8 cellular contexts compared by ENCODE assay signal in the genomic region with DNA sequence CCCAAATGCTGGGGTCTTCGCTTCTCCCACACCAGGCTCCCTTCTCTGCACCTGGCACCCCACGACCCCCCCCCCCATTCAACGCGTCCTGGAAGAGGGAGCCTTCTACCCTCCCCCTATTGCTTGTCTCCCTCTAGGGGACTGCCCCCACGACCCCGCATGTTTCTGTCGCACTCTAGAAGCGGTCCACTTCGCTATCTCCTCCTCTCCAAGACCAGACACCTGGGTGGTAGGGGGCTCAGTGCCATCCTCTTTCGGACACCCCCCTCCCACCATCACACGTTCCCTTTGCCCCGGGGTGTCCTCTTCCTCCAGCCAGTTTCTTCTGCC. TPM values are rescaled to one million over a fixed set of nuclear protein-coding genes. Genes with fewer than 3 reads are reported as not detected.
DNase-seq lines count a peak whose midpoint lies in the region; ATAC-seq and TF ChIP-seq lines count a peak whose summit lies in the region.

No MANE protein-coding gene starts in this region.

- H3K27ac ChIP-seq in HEK293 (ENCODE audit: extremely low read depth, low read depth, low read length), result peak overlapping the region; percentile 77; the same call in 1 of the 2 replicates

- H3K36me3 ChIP-seq in HEK293 (ENCODE audit: control insufficient read depth in 2 of 2, insufficient read depth in 1 of 2, low read length in 2 of 2) (peaks cover 8 to 13% of the 10 kb centered on the region in 2 experiments; a peak in 2 of 3 replicates), iPS-15b (ENCODE audit: control insufficient read depth, insufficient read depth, low read length) (no peaks in the 10 kb centered on the region)

- H3K27ac Mint-ChIP-seq in activated T-helper 1 cell treated with anti-CD3 and anti-CD28 coated beads, Interleukin-12 subunit alpha, Interleukin-12 subunit beta, Interleukin-2, Interleukin-4 antibody, amounts not matched to agents 30 ng/mL and 10 ng/mL and 1 ng/mL, durations not matched to agents 14 hours and 24 hours and 36 hours, result peak overlapping the region; percentile 95
- H3K27ac Mint-ChIP-seq in stimulated activated effector memory CD8-positive, alpha-beta T cell treated with anti-CD3 and anti-CD28 coated beads, Interleukin-12 subunit alpha, Interleukin-12 subunit beta, amount 100 ng/mL, for 72 hours, result peak overlapping the region; percentile 91

- peaks cover 19% of the 10 kb centered on the region for H3K27me3 ChIP-seq in iPS-15b (ENCODE audit: control insufficient read depth, insufficient read depth, low read length)

- no peaks in the 10 kb centered on the region for H3K27me3 Mint-ChIP-seq in activated T-helper 1 cell treated with anti-CD3 and anti-CD28 coated beads, Interleukin-12 subunit alpha, Interleukin-12 subunit beta, Interleukin-2, Interleukin-4 antibody, amounts not matched to agents 30 ng/mL and 10 ng/mL and 1 ng/mL, durations not matched to agents 14 hours and 24 hours and 36 hours (ENCODE audit: insufficient read depth)

- intact Hi-C loops in activated T-helper 1 cell treated with anti-CD3 and anti-CD28 coated beads, Interleukin-12 subunit alpha, Interleukin-12 subunit beta, Interleukin-2, Interleukin-4 antibody, amounts not matched to agents 30 ng/mL and 10 ng/mL and 1 ng/mL, durations not matched to agents 14 hours and 24 hours and 36 hours (cut with micrococcal nuclease), result loop anchor here (5.0 kb wide), 6 partner anchors 150 to 1005 kb away; a partner anchor contains a TSS

- CTCF ChIA-PET in HEK293 (lab: Yijun Ruan, JAX), result interaction anchor here (0.5 to 5.3 kb wide), 17 partner anchors 12 to 717 kb away, joined by 3 to 64 read pairs (median 4); a partner anchor contains a TSS

- H3K9ac ChIP-seq in iPS-15b (ENCODE audit: low read depth, low read length), result no peak overlapping the region

- H3K4me1 ChIP-seq in HEK293 (ENCODE audit: control insufficient read depth, insufficient read depth, low read length) (peaks cover 5% of the 10 kb centered on the region; the same call in 1 of the 2 replicates), iPS-15b (ENCODE audit: control insufficient read depth, insufficient read depth, low read length) (peaks cover 3% of the 10 kb centered on the region)

- no peak for ATAC-seq in stimulated activated effector memory CD8-positive, alpha-beta T cell treated with anti-CD3 and anti-CD28 coated beads, Interleukin-12 subunit alpha, Interleukin-12 subunit beta, amount 100 ng/mL, for 72 hours
- no peak for ATAC-seq in HG03097 (IDR thresholded peaks at IDR 0.05; ENCODE audit: low FRiP score, unreplicated experiment)

- POLR2A ChIA-PET in HEK293 (lab: Yijun Ruan, JAX), result interaction anchor here (0.8 to 3.1 kb wide), 13 partner anchors 12 to 87 kb away, joined by 3 to 73 read pairs (median 5); a partner anchor contains a TSS

- H3K4me3 Mint-ChIP-seq in activated T-helper 1 cell treated with anti-CD3 and anti-CD28 coated beads, Interleukin-12 subunit alpha, Interleukin-12 subunit beta, Interleukin-2, Interleukin-4 antibody, amounts not matched to agents 30 ng/mL and 10 ng/mL and 1 ng/mL, durations not matched to agents 14 hours and 24 hours and 36 hours, result peak overlapping the region; percentile 95
- H3K4me3 Mint-ChIP-seq in stimulated activated effector memory CD8-positive, alpha-beta T cell treated with anti-CD3 and anti-CD28 coated beads, Interleukin-12 subunit alpha, Interleukin-12 subunit beta, amount 100 ng/mL, for 72 hours, result peak overlapping the region; percentile 94

- H3K9me3 ChIP-seq in HEK293 (ENCODE audit: control insufficient read depth, insufficient read depth, low read depth, low read length), result no peaks in the 10 kb centered on the region
- H3K9me3 ChIP-seq in iPS-15b (ENCODE audit: control insufficient read depth, insufficient read depth, low read length), result no peaks in the 10 kb centered on the region

- H3K36me3 Mint-ChIP-seq in activated T-helper 1 cell treated with anti-CD3 and anti-CD28 coated beads, Interleukin-12 subunit alpha, Interleukin-12 subunit beta, Interleukin-2, Interleukin-4 antibody, amounts not matched to agents 30 ng/mL and 10 ng/mL and 1 ng/mL, durations not matched to agents 14 hours and 24 hours and 36 hours (ENCODE audit: low read depth), result peaks cover 28% of the 10 kb centered on the region
- peaks cover 70% of the 10 kb centered on the region for H3K36me3 Mint-ChIP-seq in stimulated activated effector memory CD8-positive, alpha-beta T cell treated with anti-CD3 and anti-CD28 coated beads, Interleukin-12 subunit alpha, Interleukin-12 subunit beta, amount 100 ng/mL, for 72 hours

- no peaks in the 10 kb centered on the region for H3K9me3 Mint-ChIP-seq in activated T-helper 1 cell treated with anti-CD3 and anti-CD28 coated beads, Interleukin-12 subunit alpha, Interleukin-12 subunit beta, Interleukin-2, Interleukin-4 antibody, amounts not matched to agents 30 ng/mL and 10 ng/mL and 1 ng/mL, durations not matched to agents 14 hours and 24 hours and 36 hours
- no peaks in the 10 kb centered on the region for H3K9me3 Mint-ChIP-seq in stimulated activated effector memory CD8-positive, alpha-beta T cell treated with anti-CD3 and anti-CD28 coated beads, Interleukin-12 subunit alpha, Interleukin-12 subunit beta, amount 100 ng/mL, for 72 hours

- H3K4me1 Mint-ChIP-seq in activated T-helper 1 cell treated with anti-CD3 and anti-CD28 coated beads, Interleukin-12 subunit alpha, Interleukin-12 subunit beta, Interleukin-2, Interleukin-4 antibody, amounts not matched to agents 30 ng/mL and 10 ng/mL and 1 ng/mL, durations not matched to agents 14 hours and 24 hours and 36 hours (ENCODE audit: low read depth), result peaks cover 62% of the 10 kb centered on the region
- peaks cover 63% of the 10 kb centered on the region for H3K4me1 Mint-ChIP-seq in stimulated activated effector memory CD8-positive, alpha-beta T cell treated with anti-CD3 and anti-CD28 coated beads, Interleukin-12 subunit alpha, Interleukin-12 subunit beta, amount 100 ng/mL, for 72 hours

- no peak for DNase-seq in activated T-helper 1 cell treated with anti-CD3 and anti-CD28 coated beads, Interleukin-12 subunit alpha, Interleukin-12 subunit beta, Interleukin-2, Interleukin-4 antibody, amounts not matched to agents 30 ng/mL and 10 ng/mL and 1 ng/mL, durations not matched to agents 14 hours and 24 hours and 36 hours (ENCODE audit: low spot score)
- no peak for DNase-seq in stimulated activated effector memory CD8-positive, alpha-beta T cell treated with anti-CD3 and anti-CD28 coated beads, Interleukin-12 subunit alpha, Interleukin-12 subunit beta, amount 100 ng/mL, for 72 hours (ENCODE audit: low spot score in 2 of 2)
- DNase-seq in A172 (ENCODE audit: low spot score) (no peak), cerebellum (ENCODE audit: low spot score) (no peak)
- DNase-seq in activated CD4-positive, alpha-beta T cell treated with anti-CD3 and anti-CD28 coated beads, Interleukin-2, amount 50 U/mL, for 4 hours, result no peak

- H3K4me3 ChIP-seq in HEK293 (ENCODE audit: low read depth, low read length) (peak overlapping the region; percentile 43), iPS-15b (ENCODE audit: low read depth, low read length) (peak overlapping the region; percentile 52)

- no peak for TF ChIP-seq CTCF in HEK293 (tag by site-specific recombination; IDR thresholded peaks at IDR 0.05)

TF ChIP-seq in HEK293, 187 proteins besides CTCF, POLR2A, EP300 and RAD21 (continues in another document):
- no peak for TF ChIP-seq ZNF660 (tag by site-specific recombination; IDR thresholded peaks at IDR 0.05)

RNA-seq across cellular contexts. Expression of a gene that starts 1.5 kb away (rescaled TPM):
- 108 and 112 TPM in 2 replicates for total RNA-seq in activated T-helper 1 cell treated with anti-CD3 and anti-CD28 coated beads, Interleukin-12 subunit alpha, Interleukin-12 subunit beta, Interleukin-2, Interleukin-4 antibody, amounts not matched to agents 30 ng/mL and 10 ng/mL and 1 ng/mL, durations not matched to agents 14 hours and 24 hours and 36 hours
- 13.6 and 18.3 TPM in 2 replicates for total RNA-seq in A172 (2014; rRNA removed; shearing (Covaris generic))
- total RNA-seq in cerebellum, result 1.7 TPM

RNA-seq across cellular contexts. Expression of a gene that starts 11.7 kb away (rescaled TPM):
- 4.4 and 4.5 TPM in 2 replicates for total RNA-seq in activated T-helper 1 cell treated with anti-CD3 and anti-CD28 coated beads, Interleukin-12 subunit alpha, Interleukin-12 subunit beta, Interleukin-2, Interleukin-4 antibody, amounts not matched to agents 30 ng/mL and 10 ng/mL and 1 ng/mL, durations not matched to agents 14 hours and 24 hours and 36 hours
- 4.5 and 13.5 TPM in 2 replicates for total RNA-seq in A172 (2014; rRNA removed; shearing (Covaris generic))
- 2.4 TPM for total RNA-seq in cerebellum

RNA-seq across cellular contexts. Expression of a gene that starts 24.1 kb away (rescaled TPM):
- 2.8 and 2.9 TPM in 2 replicates for total RNA-seq in activated T-helper 1 cell treated with anti-CD3 and anti-CD28 coated beads, Interleukin-12 subunit alpha, Interleukin-12 subunit beta, Interleukin-2, Interleukin-4 antibody, amounts not matched to agents 30 ng/mL and 10 ng/mL and 1 ng/mL, durations not matched to agents 14 hours and 24 hours and 36 hours
- total RNA-seq in A172 (2014; rRNA removed; shearing (Covaris generic)), result 0.98 and 2.1 TPM in 2 replicates
- 5.6 TPM for total RNA-seq in cerebellum

RNA-seq across cellular contexts. Expression of a gene that starts 42.3 kb away (rescaled TPM):
- total RNA-seq in activated T-helper 1 cell treated with anti-CD3 and anti-CD28 coated beads, Interleukin-12 subunit alpha, Interleukin-12 subunit beta, Interleukin-2, Interleukin-4 antibody, amounts not matched to agents 30 ng/mL and 10 ng/mL and 1 ng/mL, durations not matched to agents 14 hours and 24 hours and 36 hours, result 35.3 and 36.1 TPM in 2 replicates
- total RNA-seq in A172 (2014; rRNA removed; shearing (Covaris generic)), result 8.3 and 8.9 TPM in 2 replicates
- total RNA-seq in cerebellum, result 8.3 TPM

RNA-seq across cellular contexts. Expression of a gene that starts 44.9 kb away (rescaled TPM):
- 59.3 and 66.6 TPM in 2 replicates for total RNA-seq in activated T-helper 1 cell treated with anti-CD3 and anti-CD28 coated beads, Interleukin-12 subunit alpha, Interleukin-12 subunit beta, Interleukin-2, Interleukin-4 antibody, amounts not matched to agents 30 ng/mL and 10 ng/mL and 1 ng/mL, durations not matched to agents 14 hours and 24 hours and 36 hours
- 33.5 and 36.7 TPM in 2 replicates for total RNA-seq in A172 (2014; rRNA removed; shearing (Covaris generic))
- total RNA-seq in cerebellum, result 7.4 TPM
